In the genomic region with DNA sequence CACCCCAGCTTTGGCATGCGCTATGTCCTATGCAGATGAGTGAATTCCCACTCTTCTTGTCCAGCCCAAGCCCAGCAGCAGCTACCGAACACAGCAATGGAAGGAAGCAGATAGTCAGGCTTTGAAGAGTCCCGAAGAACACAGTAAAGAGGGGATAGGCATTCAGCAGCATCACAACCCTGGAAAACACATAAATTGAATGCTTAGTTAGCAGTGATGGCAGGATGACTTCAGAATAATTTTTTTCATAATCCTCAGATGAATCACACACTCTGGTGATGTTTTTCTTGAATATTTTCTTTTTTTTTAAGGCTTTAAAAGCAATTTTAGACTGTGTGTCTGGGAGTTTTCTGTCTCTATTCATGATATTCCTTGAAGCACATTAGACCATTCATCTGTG, we compare ENCODE assay signal across 23 cellular contexts.
DNase-seq lines count a peak whose midpoint lies in the region; ATAC-seq and TF ChIP-seq lines count a peak whose summit lies in the region.
"Had no signal": no experiment of that assay in that cellular context is flagged by ENCODE, and none has a peak within 500 bp of the region (broad histone marks: within the 10 kb centered on the region; RNA-seq: fewer than 3 reads in every experiment).

No MANE protein-coding gene starts in this region.

- no peak overlapping the region for H2AFZ ChIP-seq in Karpas-422 (ENCODE audit: low read length)
- H2AFZ ChIP-seq: parathyroid adenoma had no signal

- DNase-seq in AG09309 (ENCODE audit: low read depth) (peak; percentile 24), HS-5 (ENCODE audit: low read depth) (peak; percentile 43), astrocyte of the hippocampus (ENCODE audit: low read depth, low spot score) (peak; percentile 39), kidney glomerular epithelial cell (lab: John Stamatoyannopoulos, UW) (peak; percentile 24), H4 (ENCODE audit: low spot score) (no peak), caudate nucleus (lab: John Stamatoyannopoulos, UW) (no peak), Karpas-422 (no peak)
- DNase-seq: activated CD4-positive, alpha-beta memory T cell treated with anti-CD3 and anti-CD28 coated beads, Interleukin-2, amount 10 ng/mL, durations not matched to agents 7 days and 5 days; activated naive CD4-positive, alpha-beta T cell; activated T-cell treated with anti-CD3 and anti-CD28 coated beads for 4 hours; body of pancreas; cortex of kidney; GOT3; mammary epithelial cell; NCI-H510A treated with DMSO at 0.1 percent for 48 hours; NK-92 treated with Interleukin-12 subunit alpha and Interleukin-12 subunit beta, amount 100 ng/mL, for 24 hours; right lobe of liver had no signal

- no peaks in the 10 kb centered on the region; the same call in 1 of the 2 replicates for H3K4me1 ChIP-seq in Karpas-422 (ENCODE audit: low read length)
- H3K4me1 ChIP-seq: body of pancreas, parathyroid adenoma, right lobe of liver had no signal

- no peak overlapping the region for H3K4me2 ChIP-seq in Karpas-422 (ENCODE audit: low read depth, low read length, poor library complexity, severe bottlenecking)
- H3K4me2 ChIP-seq: KMS-11 had no signal

- no peaks in the 10 kb centered on the region for H3K79me2 ChIP-seq in Karpas-422 (ENCODE audit: low read length)
- H3K79me2 ChIP-seq: parathyroid adenoma had no signal

- H3K27ac ChIP-seq in caudate nucleus (ENCODE audit: low read depth, low read length), result no peak overlapping the region
- no peak overlapping the region for H3K27ac ChIP-seq in Karpas-422 (ENCODE audit: low read length)
- H3K27ac ChIP-seq: body of pancreas, KMS-11, parathyroid adenoma, right lobe of liver, SK-N-MC, vagina had no signal

- no peaks in the 10 kb centered on the region for H3K36me3 ChIP-seq in Karpas-422 (ENCODE audit: insufficient read depth, low read length)
- H3K36me3 ChIP-seq: right lobe of liver, vagina had no signal

- H3K9me3 ChIP-seq in Karpas-422 (ENCODE audit: low read length), result no peaks in the 10 kb centered on the region
- H3K9me3 ChIP-seq: body of pancreas, right lobe of liver, vagina had no signal

- no peak for ATAC-seq in HG03571 (IDR thresholded peaks at IDR 0.05; ENCODE audit: unreplicated experiment)
- ATAC-seq: body of pancreas, right lobe of liver, WTC11 had no signal

- H3K9me2 ChIP-seq in Karpas-422 (replicated peaks; ENCODE audit: insufficient read depth, low read length), result no peaks in the 10 kb centered on the region

- no peaks in the 10 kb centered on the region; the same call in 1 of the 2 replicates for H4K20me1 ChIP-seq in Karpas-422 (ENCODE audit: insufficient read depth, low read depth, low read length)

- no peak for TF ChIP-seq CTCF in AG09309 (IDR thresholded peaks at IDR 0.05; ENCODE audit: control insufficient read depth, insufficient read depth, low read depth, low read length, missing control alignments)

- no peak overlapping the region for H3K9ac ChIP-seq in Karpas-422 (ENCODE audit: low read length)
- H3K9ac ChIP-seq: KMS-11, parathyroid adenoma had no signal

- H3K4me3 ChIP-seq in AG09309 (ENCODE audit: control insufficient read depth, low read depth, low read length) (no peak overlapping the region), Karpas-422 (ENCODE audit: low read length) (no peak overlapping the region)
- H3K4me3 ChIP-seq: body of pancreas, right lobe of liver, SK-N-MC, vagina had no signal

- no peaks in the 10 kb centered on the region for H3K27me3 ChIP-seq in Karpas-422 (ENCODE audit: low read length)
- H3K27me3 ChIP-seq: body of pancreas, right lobe of liver, vagina had no signal

Comparison
In these comparisons a context has a peak if more than half of its experiments do, and no peak if none do; other contexts are left out.
1. DNase-seq: peak in AG09309 (single experiment), HS-5 (single experiment), astrocyte of the hippocampus (single experiment) and kidney glomerular epithelial cell (single experiment); none in H4 (single experiment), caudate nucleus (0 of 61) and Karpas-422 (single experiment).